In the genomic region with DNA sequence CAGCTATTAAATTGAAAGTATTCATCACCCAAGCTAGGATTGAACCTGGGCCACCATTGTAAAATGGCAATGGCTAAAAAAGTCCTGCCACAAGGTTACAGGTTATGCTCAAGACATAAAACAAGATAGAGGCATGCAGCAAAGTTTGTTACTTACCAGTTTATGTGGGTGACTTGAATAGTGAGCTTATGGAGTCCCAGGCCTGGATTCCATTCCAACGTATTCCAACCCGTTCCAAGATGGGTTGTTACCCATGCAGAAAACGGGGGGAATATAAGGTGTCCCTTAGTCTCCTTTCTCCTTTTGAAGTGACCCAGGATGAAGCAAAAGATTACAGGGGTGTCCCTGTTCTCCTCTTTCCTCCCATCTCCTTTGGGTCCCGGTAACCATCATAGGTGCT, we compare ENCODE assay signal across 13 cellular contexts. TPM values are rescaled to one million over a fixed set of nuclear protein-coding genes. Genes with fewer than 3 reads are reported as not detected.
"Had no signal": no experiment of that assay in that cellular context is flagged by ENCODE, and none has a peak within 500 bp of the region (broad histone marks: within the 10 kb centered on the region; RNA-seq: fewer than 3 reads in every experiment).

No MANE protein-coding gene starts in this region.

RNA-seq across cellular contexts. Expression of a gene that starts 10.2 kb away (rescaled TPM):
- total RNA-seq: stomach, suprapubic skin, thyroid gland, transverse colon, upper lobe of right lung, ureter, urinary bladder, vagina had no signal
- polyA plus RNA-seq: urinary bladder had no signal

RNA-seq across cellular contexts. Expression of a gene that starts 28.1 kb away (rescaled TPM):
- total RNA-seq: stomach, subcutaneous adipose tissue, suprapubic skin, temporal lobe, testis, thoracic aorta, tibial nerve, transverse colon, ureter, urinary bladder, vagina had no signal
- polyA plus RNA-seq: stomach, urinary bladder had no signal
